Comparison of ENCODE assay signal across 27 cellular contexts in the genomic region with DNA sequence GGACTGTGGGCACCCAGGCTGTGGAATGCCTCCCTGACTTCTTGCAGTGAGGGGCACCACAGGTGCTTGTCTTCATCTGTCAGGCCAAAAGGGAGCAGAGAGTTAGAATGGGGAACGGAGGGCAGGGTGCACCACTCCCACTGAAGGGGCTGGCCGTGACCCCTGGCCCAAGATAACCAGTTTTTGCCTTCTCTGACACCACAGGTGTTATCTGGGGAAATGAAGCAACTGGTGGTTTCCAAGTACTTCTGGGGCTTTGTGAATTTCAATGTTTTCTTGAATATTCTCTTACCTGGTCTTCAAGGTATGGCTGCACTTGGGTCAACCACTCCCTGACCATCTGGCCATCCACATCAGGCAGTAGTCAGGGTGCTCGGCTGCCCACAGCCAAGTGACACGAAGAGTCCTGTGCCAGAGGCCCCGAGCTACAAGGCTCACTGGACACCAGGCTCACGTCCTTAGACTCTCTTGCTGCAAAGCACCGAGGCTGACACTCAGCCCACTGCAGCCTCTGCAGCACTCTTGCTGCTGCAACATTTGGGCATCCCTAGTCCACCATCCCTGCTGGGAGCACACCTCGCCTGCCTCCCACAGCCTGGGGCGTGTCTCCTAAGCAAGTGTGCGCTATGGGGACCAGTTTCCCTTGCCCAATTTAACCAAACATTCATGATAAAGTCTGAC. TPM values are rescaled to one million over a fixed set of nuclear protein-coding genes. Genes with fewer than 3 reads are reported as not detected.
"Had no signal": no experiment of that assay in that cellular context is flagged by ENCODE, and none has a peak within 500 bp of the region (broad histone marks: within the 10 kb centered on the region; RNA-seq: fewer than 3 reads in every experiment).

No MANE protein-coding gene starts in this region.

- H3K4me3 ChIP-seq: cardiac muscle cell, left lung, pancreas, psoas muscle, testis, transverse colon, vagina had no signal

- FAIRE-seq: pancreas had no signal

- H3K27me3 ChIP-seq: cardiac muscle cell, esophagus muscularis mucosa, heart left ventricle, left lung, pancreas, testis, transverse colon, vagina had no signal

- H3K36me3 ChIP-seq: cardiac muscle cell, esophagus muscularis mucosa, heart left ventricle, left lung, pancreas, stomach, transverse colon, vagina, WERI-Rb-1 had no signal

- H3K9me3 ChIP-seq: esophagus muscularis mucosa, heart left ventricle, left lung, pancreas, psoas muscle, stomach, testis, transverse colon, vagina had no signal

- DNase-seq: activated CD4-positive, alpha-beta T cell treated with anti-CD3 and anti-CD28 coated beads for 48 hours; activated CD4-positive, alpha-beta T cell treated with anti-CD3 and anti-CD28 coated beads, Interleukin-2, amount 50 U/mL, for 48 hours; activated CD8-positive, alpha-beta memory T cell treated with anti-CD3 and anti-CD28 coated beads for 24 hours; activated effector memory CD4-positive, alpha-beta T cell treated with Interleukin-2 at 50 U/mL for 16 hours; activated naive CD4-positive, alpha-beta T cell treated with Interleukin-2 at 50 U/mL for 16 hours; effector CD4-positive, alpha-beta T cell; immature natural killer cell; naive B cell; nephron progenitor cell; pancreas; stimulated activated CD4-positive, alpha-beta T cell treated with anti-CD3 and anti-CD28 coated beads, Interleukin-15, amount 100 ng/mL, for 24 hours; stimulated activated CD4-positive, alpha-beta T cell treated with anti-CD3 and anti-CD28 coated beads, Interleukin-2, amount 100 ng/mL, for 24 hours; stimulated activated naive B cell treated with anti-CD40 and anti-IgM and Interleukin-4, amounts not matched to agents 10 μg/mL and 1 μg/mL and 100 μg/mL, for 72 hours; stomach; testis; transverse colon; WERI-Rb-1 had no signal

- ATAC-seq: activated CD4-positive, CD25-positive, alpha-beta regulatory T cell treated with anti-CD3 and anti-CD28 coated beads, Interleukin-2, amount 50 U/mL, for 24 hours; left lung; psoas muscle; stimulated activated naive B cell treated with anti-CD40 and anti-IgM and Interleukin-4, amounts not matched to agents 10 μg/mL and 1 μg/mL and 100 μg/mL, for 72 hours had no signal

- H3K4me1 ChIP-seq: left lung, pancreas had no signal

- H3K27ac ChIP-seq: cardiac muscle cell, foreskin keratinocyte, left lung, pancreas, psoas muscle, testis, WERI-Rb-1 had no signal

RNA-seq across cellular contexts. Expression of a gene that starts 57.0 kb away (rescaled TPM):
- total RNA-seq: foreskin keratinocyte, lung microvascular endothelial cell, mesenteric fat pad, pancreas, psoas muscle, stomach, transverse colon, vagina had no signal
- polyA plus RNA-seq: foreskin keratinocyte, pancreas had no signal
